Comparison of ENCODE assay signal across 1 cellular context in genomic region chr14:103555559-103556337, GRCh38.
TF ChIP-seq lines count a peak whose summit lies in the region.

No MANE protein-coding gene starts in this region.

TF ChIP-seq in GM23338, 12 proteins besides CTCF, POLR2A, EP300 and RAD21:
- no peak for TF ChIP-seq ETS1 (IDR thresholded peaks at IDR 0.05)
- TF ChIP-seq STAT1 (IDR thresholded peaks at IDR 0.05; ENCODE audit: unreplicated experiment): no peak
- TF ChIP-seq NANOG (IDR thresholded peaks at IDR 0.05; ENCODE audit: borderline replicate concordance): no peak
- TF ChIP-seq POLR2AphosphoS5 (IDR thresholded peaks at IDR 0.05; ENCODE audit: low read depth): no peak
